Comparison of ENCODE assay signal across 1 cellular context in genomic region chr19:17101686-17102628, GRCh38.
TF ChIP-seq lines count a peak whose summit lies in the region.

No MANE protein-coding gene starts in this region.

TF ChIP-seq in IMR-90, 13 proteins besides CTCF, POLR2A, EP300 and RAD21:
- TF ChIP-seq NFE2L2 (IDR thresholded peaks at IDR 0.05; ENCODE audit: low read depth, low read length) (no peak), MAZ (IDR thresholded peaks at IDR 0.05; ENCODE audit: borderline replicate concordance, low read depth, low read length) (no peak), SMC3 (IDR thresholded peaks at IDR 0.05; ENCODE audit: low read depth, low read length) (no peak), MAFK (IDR thresholded peaks at IDR 0.05; ENCODE audit: low read depth, low read length) (no peak), ELK1 (IDR thresholded peaks at IDR 0.05; ENCODE audit: borderline replicate concordance, low read depth, low read length) (no peak), CEBPB (IDR thresholded peaks at IDR 0.05; ENCODE audit: low read depth, low read length) (no peak), FOS (IDR thresholded peaks at IDR 0.05; ENCODE audit: low read depth, low read length) (no peak), CHD1 (IDR thresholded peaks at IDR 0.05; ENCODE audit: low read depth, low read length) (no peak), RCOR1 (IDR thresholded peaks at IDR 0.05; ENCODE audit: insufficient replicate concordance, low read length) (no peak), BHLHE40 (IDR thresholded peaks at IDR 0.05; ENCODE audit: low read depth, low read length) (no peak), MXI1 (IDR thresholded peaks at IDR 0.05; ENCODE audit: borderline replicate concordance, low read depth, low read length) (no peak), USF2 (IDR thresholded peaks at IDR 0.05; ENCODE audit: low read depth, low read length) (no peak), RFX5 (IDR thresholded peaks at IDR 0.05; ENCODE audit: low read depth, low read length) (no peak)
